In genomic region chr13:49404621-49405020, GRCh38 we compare ENCODE assay signal across 27 cellular contexts.
"Had no signal": no experiment of that assay in that cellular context is flagged by ENCODE, and none has a peak within 500 bp of the region (broad histone marks: within the 10 kb centered on the region; RNA-seq: fewer than 3 reads in every experiment).

No MANE protein-coding gene starts in this region.

- ATAC-seq: natural killer cell; stimulated activated memory B cell treated with anti-CD40 and anti-IgM and Interleukin-4, amounts not matched to agents 10 μg/mL and 1 μg/mL and 100 μg/mL, for 72 hours; stimulated activated naive CD8-positive, alpha-beta T cell treated with anti-CD3 and anti-CD28 coated beads, Interleukin-15, amount 100 ng/mL, for 72 hours had no signal

- H3K27ac Mint-ChIP-seq: mesothelial cell of epicardium; natural killer cell; nephron progenitor cell; neural progenitor cell; progenitor cell of endocrine pancreas; stimulated activated memory B cell treated with anti-CD40 and anti-IgM and Interleukin-4, amounts not matched to agents 10 μg/mL and 1 μg/mL and 100 μg/mL, for 72 hours; stimulated activated naive CD8-positive, alpha-beta T cell treated with anti-CD3 and anti-CD28 coated beads, Interleukin-15, amount 100 ng/mL, for 72 hours; type B pancreatic cell had no signal

- DNase-seq: islet precursor cell; left ventricle myocardium inferior; mesendoderm; naive B cell; natural killer cell; nephron progenitor cell; occipital lobe; ovary; stimulated activated CD4-positive, alpha-beta T cell treated with anti-CD3 and anti-CD28 coated beads, Interleukin-1b, Interleukin-23, amount 100 ng/mL, for 48 hours; stimulated activated CD4-positive, alpha-beta T cell treated with anti-CD3 and anti-CD28 coated beads, Interleukin-2, amount 100 ng/mL, for 48 hours; stimulated activated CD4-positive, alpha-beta T cell treated with anti-CD3 and anti-CD28 coated beads, Interleukin-4, amount 100 ng/mL, for 4 hours; stimulated activated CD8-positive, alpha-beta memory T cell treated with anti-CD3 and anti-CD28 coated beads, Interleukin-4, amount 100 ng/mL, for 48 hours; stimulated activated naive CD4-positive, alpha-beta T cell treated with Interleukin-2 at 50 U/mL for 16 hours; stimulated activated naive CD8-positive, alpha-beta T cell treated with anti-CD3 and anti-CD28 coated beads, Interleukin-15, amount 100 ng/mL, for 72 hours; substantia nigra; uterus had no signal

- H3K27me3 ChIP-seq: hepatocyte, neural progenitor cell, neutrophil, ovary, right atrium auricular region, tibial nerve, uterus had no signal

- H3K4me2 ChIP-seq: hepatocyte, neural progenitor cell, smooth muscle cell had no signal

- H3K9me3 ChIP-seq: neutrophil, ovary had no signal

- H3K4me3 Mint-ChIP-seq: mesothelial cell of epicardium; natural killer cell; nephron progenitor cell; neural progenitor cell; stimulated activated memory B cell treated with anti-CD40 and anti-IgM and Interleukin-4, amounts not matched to agents 10 μg/mL and 1 μg/mL and 100 μg/mL, for 72 hours; stimulated activated naive CD8-positive, alpha-beta T cell treated with anti-CD3 and anti-CD28 coated beads, Interleukin-15, amount 100 ng/mL, for 72 hours; type B pancreatic cell had no signal

- H3K4me1 Mint-ChIP-seq: neural progenitor cell; stimulated activated naive CD8-positive, alpha-beta T cell treated with anti-CD3 and anti-CD28 coated beads, Interleukin-15, amount 100 ng/mL, for 72 hours had no signal

- H3K4me3 ChIP-seq: hepatocyte, left ventricle myocardium inferior, lung, neural progenitor cell, ovary, right atrium auricular region, smooth muscle cell, tibial nerve, uterus had no signal

- H3K79me2 ChIP-seq: hepatocyte had no signal

- H3K27ac ChIP-seq: hepatocyte, left ventricle myocardium inferior, neural progenitor cell, neutrophil, ovary, right atrium auricular region, uterus had no signal

- H3K9ac ChIP-seq: neural progenitor cell had no signal

- H3K27me3 Mint-ChIP-seq: naive B cell; progenitor cell of endocrine pancreas; stimulated activated memory B cell treated with anti-CD40 and anti-IgM and Interleukin-4, amounts not matched to agents 10 μg/mL and 1 μg/mL and 100 μg/mL, for 72 hours; stimulated activated naive CD8-positive, alpha-beta T cell treated with anti-CD3 and anti-CD28 coated beads, Interleukin-15, amount 100 ng/mL, for 72 hours; type B pancreatic cell had no signal

- H3K4me1 ChIP-seq: neural progenitor cell, uterus had no signal

- H2AFZ ChIP-seq: hepatocyte, neural progenitor cell had no signal

- H3K36me3 ChIP-seq: neural progenitor cell, neutrophil, ovary, right atrium auricular region, uterus had no signal
